Comparison of ENCODE assay signal across 24 cellular contexts in the genomic region with DNA sequence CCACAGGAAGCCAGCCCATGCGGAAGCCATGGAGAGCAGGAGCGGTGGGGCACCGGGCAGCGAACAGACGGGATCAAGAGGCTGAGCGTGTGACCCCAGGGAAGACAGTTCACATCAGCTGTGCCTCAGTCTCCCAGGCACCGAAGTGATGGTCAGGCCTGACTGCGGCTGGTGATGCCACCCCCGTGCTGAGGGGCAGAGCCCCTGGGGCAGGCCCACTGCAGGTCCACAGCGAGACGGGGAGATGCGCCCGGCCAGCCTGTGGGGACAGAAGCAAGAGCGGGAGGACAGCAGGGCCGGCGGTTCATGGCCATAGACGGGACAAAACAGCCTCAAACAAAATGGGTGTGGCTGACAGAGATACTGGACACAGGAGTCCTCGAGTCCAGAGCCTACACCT.
"Had no signal": no experiment of that assay in that cellular context is flagged by ENCODE, and none has a peak within 500 bp of the region (broad histone marks: within the 10 kb centered on the region; RNA-seq: fewer than 3 reads in every experiment).

No MANE protein-coding gene starts in this region.

- H3K4me1 ChIP-seq: ascending aorta had no signal

- ATAC-seq: activated CD4-positive, CD25-positive, alpha-beta regulatory T cell treated with anti-CD3 and anti-CD28 coated beads, Interleukin-2, amount 50 U/mL, for 24 hours; activated naive CD4-positive, alpha-beta T cell treated with anti-CD3 and anti-CD28 coated beads, Interleukin-2, amount 50 U/mL, for 72 hours; activated naive CD8-positive, alpha-beta T cell treated with anti-CD3 and anti-CD28 coated beads, Interleukin-2, amount 50 U/mL, for 24 hours; SK-N-SH treated with all-trans-retinoic acid at 6 μM for 48 hours had no signal

- H3K27ac ChIP-seq: ascending aorta, KMS-11, SJSA1 had no signal

- H3K4me3 ChIP-seq: ascending aorta, SJSA1 had no signal

- H3K36me3 Mint-ChIP-seq: activated naive CD4-positive, alpha-beta T cell treated with anti-CD3 and anti-CD28 coated beads, Interleukin-2, amount 50 U/mL, for 72 hours; brain had no signal

- H3K9me3 Mint-ChIP-seq: activated naive CD4-positive, alpha-beta T cell treated with anti-CD3 and anti-CD28 coated beads, Interleukin-2, amount 50 U/mL, for 72 hours; activated naive CD8-positive, alpha-beta T cell treated with anti-CD3 and anti-CD28 coated beads, Interleukin-2, amount 50 U/mL, for 24 hours; central memory CD8-positive, alpha-beta T cell had no signal

- DNase-seq: activated CD4-positive, alpha-beta T cell treated with anti-CD3 and anti-CD28 coated beads for 4 hours; activated CD8-positive, alpha-beta memory T cell treated with anti-CD3 and anti-CD28 coated beads, Interleukin-2, amount 50 U/mL, for 48 hours; activated CD8-positive, alpha-beta T cell treated with anti-CD3 and anti-CD28 coated beads, Interleukin-2, amount 10 ng/mL, durations not matched to agents 7 days and 5 days; activated effector memory CD4-positive, alpha-beta T cell treated with anti-CD3 and anti-CD28 coated beads, Interleukin-2, amount 50 U/mL, for 16 hours; activated naive CD4-positive, alpha-beta T cell treated with Interleukin-2 at 50 U/mL for 16 hours; activated naive CD8-positive, alpha-beta T cell treated with anti-CD3 and anti-CD28 coated beads, Interleukin-2, amount 50 U/mL, for 24 hours; activated T-cell treated with anti-CD3 and anti-CD28 coated beads, Interleukin-2, amount 50 U/mL, for 1 hour; amniotic stem cell; NCI-H1092; NCI-H2029; NCI-H345; NCI-H510A; NCI-H526 treated with DMSO at 0.1 percent for 48 hours; NCI-H82; SHP77; SW 1271 had no signal

- H3K9ac ChIP-seq: KMS-11 had no signal

- H3K9me3 ChIP-seq: ascending aorta, SJSA1 had no signal

- H3K4me3 Mint-ChIP-seq: activated CD8-positive, alpha-beta T cell treated with anti-CD3 and anti-CD28 coated beads, Interleukin-2, amount 10 ng/mL, durations not matched to agents 7 days and 5 days; activated naive CD8-positive, alpha-beta T cell treated with anti-CD3 and anti-CD28 coated beads, Interleukin-2, amount 50 U/mL, for 24 hours; brain; central memory CD8-positive, alpha-beta T cell had no signal

- H3K27me3 ChIP-seq: ascending aorta, SJSA1 had no signal

- H3K4me2 ChIP-seq: KMS-11 had no signal

- H3K36me3 ChIP-seq: ascending aorta, SJSA1 had no signal

- H3K27me3 Mint-ChIP-seq: brain had no signal

- H3K27ac Mint-ChIP-seq: activated naive CD4-positive, alpha-beta T cell treated with anti-CD3 and anti-CD28 coated beads, Interleukin-2, amount 50 U/mL, for 72 hours; activated naive CD8-positive, alpha-beta T cell treated with anti-CD3 and anti-CD28 coated beads, Interleukin-2, amount 50 U/mL, for 24 hours had no signal
